8 cellular contexts compared by ENCODE assay signal in genomic region chrX:119468186-119468929, GRCh38. TPM values are rescaled to one million over a fixed set of nuclear protein-coding genes. Genes with fewer than 3 reads are reported as not detected.
DNase-seq lines count a peak whose midpoint lies in the region; ATAC-seq and TF ChIP-seq lines count a peak whose summit lies in the region.

TSS of gene SLC25A5 (plus strand) at chrX:119468444. CDS start at chrX:119468516, 72 bp downstream.

- peak within 1 kb of the TSS; percentile 77 for H3K4me3 ChIP-seq in fibroblast of mammary gland (ENCODE audit: control insufficient read depth, low read depth, low read length)

- no peaks in the 10 kb centered on the region for H3K27me3 Mint-ChIP-seq in activated T-helper 17 cell treated with anti-CD3 and anti-CD28 coated beads, Interleukin-2, amount 50 U/mL, for 72 hours
- H3K27me3 Mint-ChIP-seq in natural killer cell treated with Interleukin-12 subunit alpha and Interleukin-12 subunit beta and Interleukin-15 and Interleukin-18, amount 100 ng/mL, for 72 hours = peaks cover 0 to under 1% of the 10 kb centered on the region in 2 donors

- no peak for TF ChIP-seq CTCF in fibroblast of mammary gland (conservative IDR thresholded peaks at IDR 0.05; ENCODE audit: control insufficient read depth, insufficient read depth, low read depth, low read length)

- peak within 1 kb of the TSS; percentile 80 for H3K4me3 Mint-ChIP-seq in activated T-helper 17 cell treated with anti-CD3 and anti-CD28 coated beads, Interleukin-2, amount 50 U/mL, for 72 hours
- peak within 1 kb of the TSS; percentile 96 for H3K4me3 Mint-ChIP-seq in natural killer cell treated with Interleukin-12 subunit alpha and Interleukin-12 subunit beta and Interleukin-15 and Interleukin-18, amount 100 ng/mL, for 72 hours

- DNase-seq in DMS79 (lab: John Stamatoyannopoulos, UW) = peak; percentile 61
- peak; percentile 41 for DNase-seq in KG1 (lab: John Stamatoyannopoulos, UW)
- peak; percentile 77 for DNase-seq in RPMI7951 (ENCODE audit: low read depth)
- peak; percentile 64 for DNase-seq in fibroblast of mammary gland (ENCODE audit: low read depth)
- DNase-seq in natural killer cell treated with Interleukin-12 subunit alpha and Interleukin-12 subunit beta and Interleukin-15 and Interleukin-18, amount 100 ng/mL, for 72 hours (ENCODE audit: low spot score) = peak; percentile 89
- peak; percentile 83 for DNase-seq in stimulated activated naive CD8-positive, alpha-beta T cell treated with anti-CD3 and anti-CD28 coated beads, Interleukin-15, Interleukin-2, amounts not matched to agents 100 U/mL and 50 U/mL, for 24 hours

- peaks cover 34% of the 10 kb centered on the region for H3K36me3 Mint-ChIP-seq in activated T-helper 17 cell treated with anti-CD3 and anti-CD28 coated beads, Interleukin-2, amount 50 U/mL, for 72 hours (ENCODE audit: low read depth)
- H3K36me3 Mint-ChIP-seq in natural killer cell treated with Interleukin-12 subunit alpha and Interleukin-12 subunit beta and Interleukin-15 and Interleukin-18, amount 100 ng/mL, for 72 hours = peaks cover 10% of the 10 kb centered on the region

- H3K27ac Mint-ChIP-seq in activated T-helper 17 cell treated with anti-CD3 and anti-CD28 coated beads, Interleukin-2, amount 50 U/mL, for 72 hours = peak within 1 kb of the TSS; percentile 59
- H3K27ac Mint-ChIP-seq in natural killer cell treated with Interleukin-12 subunit alpha and Interleukin-12 subunit beta and Interleukin-15 and Interleukin-18, amount 100 ng/mL, for 72 hours = peak within 1 kb of the TSS; percentile 90 to 91

- no peaks in the 10 kb centered on the region for H3K9me3 Mint-ChIP-seq in activated T-helper 17 cell treated with anti-CD3 and anti-CD28 coated beads, Interleukin-2, amount 50 U/mL, for 72 hours
- H3K9me3 Mint-ChIP-seq in natural killer cell treated with Interleukin-12 subunit alpha and Interleukin-12 subunit beta and Interleukin-15 and Interleukin-18, amount 100 ng/mL, for 72 hours = no peaks in the 10 kb centered on the region

- H3K4me1 Mint-ChIP-seq in activated T-helper 17 cell treated with anti-CD3 and anti-CD28 coated beads, Interleukin-2, amount 50 U/mL, for 72 hours = no peaks in the 10 kb centered on the region
- peaks cover 5 to 16% of the 10 kb centered on the region in 2 donors for H3K4me1 Mint-ChIP-seq in natural killer cell treated with Interleukin-12 subunit alpha and Interleukin-12 subunit beta and Interleukin-15 and Interleukin-18, amount 100 ng/mL, for 72 hours (ENCODE audit: low read depth in 2 of 2)

- ATAC-seq in GM21723 (IDR thresholded peaks at IDR 0.05; ENCODE audit: unreplicated experiment) = peak; percentile 86
- ATAC-seq in activated T-helper 17 cell treated with anti-CD3 and anti-CD28 coated beads, Interleukin-2, amount 50 U/mL, for 72 hours (replicated peaks) = peak; percentile 93
- peak; percentile 95 for ATAC-seq in natural killer cell treated with Interleukin-12 subunit alpha and Interleukin-12 subunit beta and Interleukin-15 and Interleukin-18, amount 100 ng/mL, for 72 hours
- peak; percentile 96 for ATAC-seq in stimulated activated naive CD8-positive, alpha-beta T cell treated with anti-CD3 and anti-CD28 coated beads, Interleukin-15, Interleukin-2, amounts not matched to agents 100 U/mL and 50 U/mL, for 24 hours

RNA-seq across cellular contexts. Expression of gene SLC25A5, which starts in this region (rescaled TPM):
- total RNA-seq in RPMI7951 (2014; rRNA removed; shearing (Covaris generic)) = 289 and 310 TPM in 2 replicates
- 100 to 1,000 TPM; 290 to 570 TPM for total RNA-seq in activated T-helper 17 cell treated with anti-CD3 and anti-CD28 coated beads, Interleukin-2, amount 50 U/mL, for 72 hours
- total RNA-seq in natural killer cell treated with Interleukin-12 subunit alpha and Interleukin-12 subunit beta and Interleukin-15 and Interleukin-18, amount 100 ng/mL, for 72 hours = 100 to 1,000 TPM; 352 to 473 TPM

Comparison
In these comparisons a context has a peak if more than half of its experiments do, and no peak if none do; other contexts are left out.
1. Peak in every context shown above with its lines: DNase-seq, ATAC-seq and H3K4me3 ChIP-seq.